In the genomic region with DNA sequence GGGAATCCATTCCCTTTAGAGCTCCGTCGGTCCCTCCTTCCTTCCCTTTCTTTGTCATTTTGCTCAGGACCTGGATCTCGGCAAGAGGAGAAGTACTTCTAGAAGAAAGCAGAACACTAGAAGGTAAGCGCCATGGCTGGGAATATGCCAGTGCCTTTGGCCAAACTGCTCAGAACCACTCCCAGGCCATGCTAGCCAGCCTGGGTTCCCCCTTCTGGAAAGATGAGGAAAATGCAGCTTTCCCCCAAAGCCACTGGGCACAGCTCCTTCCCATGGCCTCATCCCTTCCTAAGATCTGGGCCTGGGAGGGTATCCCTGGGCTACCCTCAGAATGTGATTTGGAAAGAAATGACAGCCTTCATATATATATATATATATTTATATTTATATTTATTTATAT, we compare ENCODE assay signal across 8 cellular contexts. TPM values are rescaled to one million over a fixed set of nuclear protein-coding genes. Genes with fewer than 3 reads are reported as not detected.
DNase-seq lines count a peak whose midpoint lies in the region; ATAC-seq, FAIRE-seq and TF ChIP-seq lines count a peak whose summit lies in the region.

No MANE protein-coding gene starts in this region.

- H3K27me3 ChIP-seq in MG63 (no peaks in the 10 kb centered on the region), bronchial epithelial cell (ENCODE audit: control insufficient read depth, insufficient read depth, low read length) (peaks cover 3% of the 10 kb centered on the region)

- FAIRE-seq in bronchial epithelial cell (lab: Jason Lieb, UNC): no peak

- H3K36me3 ChIP-seq in MG63: no peaks in the 10 kb centered on the region
- no peaks in the 10 kb centered on the region for H3K36me3 ChIP-seq in bronchial epithelial cell (ENCODE audit: control insufficient read depth, insufficient read depth, low read length)

- no peaks in the 10 kb centered on the region for H3K9me3 ChIP-seq in MG63

- ATAC-seq in HG03196 (IDR thresholded peaks at IDR 0.05; ENCODE audit: unreplicated experiment): no peak
- ATAC-seq in HG03460 (IDR thresholded peaks at IDR 0.05; ENCODE audit: unreplicated experiment): no peak
- no peak for ATAC-seq in HG02970 (IDR thresholded peaks at IDR 0.05; ENCODE audit: low FRiP score, unreplicated experiment)

- peak; percentile 79 for TF ChIP-seq CTCF in bronchial epithelial cell (IDR thresholded peaks at IDR 0.05; ENCODE audit: insufficient read depth, low read length, severe bottlenecking)

- H3K4me3 ChIP-seq in MG63 (no peak overlapping the region), bronchial epithelial cell (ENCODE audit: low read depth, low read length) (no peak overlapping the region)

- peak; percentile 68 for DNase-seq in EL
- DNase-seq in MG63: peak; percentile 59
- DNase-seq in bronchial epithelial cell (ENCODE audit: low read depth): peak; percentile 55
- DNase-seq in lung microvascular endothelial cell (ENCODE audit: low read depth in 2 of 2): peak; percentile 52 to 66
- no peak for DNase-seq in activated effector memory CD4-positive, alpha-beta T cell treated with Interleukin-2 at 50 U/mL for 16 hours

RNA-seq across cellular contexts. Expression of gene ISL2, which starts 6.3 kb away (rescaled TPM):
- total RNA-seq in MG63 (2014; rRNA removed; shearing (Covaris generic); ENCODE audit: low replicate concordance): 0.27 and 3.6 TPM in 2 replicates
- 0.26 TPM in 1 of 2 replicates, not detected in the other for total RNA-seq in bronchial epithelial cell
- 0.40 and 0.65 TPM in 2 replicates for total RNA-seq in lung microvascular endothelial cell

RNA-seq across cellular contexts. Expression of gene ETFA, which starts 19.0 kb away (rescaled TPM):
- total RNA-seq in MG63 (2014; rRNA removed; shearing (Covaris generic); ENCODE audit: low replicate concordance): 362 and 427 TPM in 2 replicates
- 144 and 223 TPM in 2 replicates for total RNA-seq in bronchial epithelial cell
- 131 and 158 TPM in 2 replicates for total RNA-seq in lung microvascular endothelial cell
